ENCODE assay signal across 9 cellular contexts in the genomic region with DNA sequence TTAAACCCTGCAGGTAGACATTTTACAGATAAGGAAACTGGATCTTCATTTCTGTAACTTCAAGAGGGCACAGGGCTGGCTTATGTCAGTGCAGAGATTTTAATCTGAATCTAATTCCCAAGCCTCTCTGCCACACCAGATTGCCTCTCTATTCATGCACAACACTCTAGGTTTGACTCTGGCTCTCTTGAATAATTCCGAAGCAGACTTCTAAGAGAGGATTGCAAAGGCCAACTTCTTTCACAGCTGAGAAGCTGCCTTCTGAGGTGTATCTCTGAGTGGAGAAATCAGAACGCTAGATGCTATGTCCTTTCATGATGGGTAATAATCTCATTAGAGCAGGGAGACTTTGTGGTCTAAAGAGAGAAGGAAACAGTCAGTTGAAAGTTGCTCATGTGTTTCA. TPM values are rescaled to one million over a fixed set of nuclear protein-coding genes. Genes with fewer than 3 reads are reported as not detected.
DNase-seq lines count a peak whose midpoint lies in the region; ATAC-seq, FAIRE-seq and TF ChIP-seq lines count a peak whose summit lies in the region.
"Had no signal": no experiment of that assay in that cellular context is flagged by ENCODE, and none has a peak within 500 bp of the region (broad histone marks: within the 10 kb centered on the region; RNA-seq: fewer than 3 reads in every experiment).

No MANE protein-coding gene starts in this region.

- H3K4me3 Mint-ChIP-seq in Caco-2 (ENCODE audit: unreplicated experiment): no peak overlapping the region

- H3K9me3 ChIP-seq in Caco-2 (peaks cover 16% of the 10 kb centered on the region), GM12878 (replicated peaks; ENCODE audit: control insufficient read depth, insufficient read depth, low read length) (peaks cover 6% of the 10 kb centered on the region), right atrium auricular region (peaks cover 0 to under 1% of the 10 kb centered on the region in 2 donors)

- peaks cover 7% of the 10 kb centered on the region for H3K4me1 Mint-ChIP-seq in Caco-2 (ENCODE audit: low read depth, unreplicated experiment)

- H3K79me2 ChIP-seq in GM12878 (ENCODE audit: control insufficient read depth, insufficient read depth, low read length): peaks cover 79% of the 10 kb centered on the region

- H3K4me1 ChIP-seq in Caco-2: peaks cover 8% of the 10 kb centered on the region; the same call in 1 of the 2 replicates
- H3K4me1 ChIP-seq in GM12878 (ENCODE audit: control insufficient read depth, insufficient read depth, low read length): peaks cover 69% of the 10 kb centered on the region
- H3K4me1 ChIP-seq in right atrium auricular region: peaks cover 0 to 30% of the 10 kb centered on the region in 2 donors

- H3K36me3 Mint-ChIP-seq in Caco-2 (ENCODE audit: insufficient read depth, unreplicated experiment): no peaks in the 10 kb centered on the region

- DNase-seq in Caco-2 (no peak), GM12878 (ENCODE audit: low read depth, low spot score) (peak; percentile 86), right atrium auricular region (ENCODE audit: low spot score) (no peak), omental fat pad (ENCODE audit: low spot score) (no peak), COLO829 (ENCODE audit: low spot score) (no peak), NCI-H2029 (lab: John Stamatoyannopoulos, UW) (no peak)
- DNase-seq: head of caudate nucleus had no signal

- 0 out of 4 replicates have a peak, but pooled peaks of 1 of the 2 experiments have one; percentile 11 for TF ChIP-seq EP300 in GM12878 (IDR thresholded peaks at IDR 0.05; ENCODE audit: borderline replicate concordance in 1 of 2, control insufficient read depth in 1 of 2, low read depth in 2 of 2, low read length in 2 of 2)

- no peak for TF ChIP-seq RAD21 in GM12878 (IDR thresholded peaks at IDR 0.05; ENCODE audit: insufficient read depth, low read depth, low read length)

- no peak overlapping the region for H2AFZ ChIP-seq in GM12878 (ENCODE audit: control insufficient read depth, low read depth, low read length)

- BruUV-seq in Caco-2 (replicated peaks; lab: Mats Ljungman, UMichigan) (no TSS peak), GM12878 (replicated peaks; lab: Mats Ljungman, UMichigan) (no TSS peak)

- TF ChIP-seq POLR2A in GM12878 (IDR thresholded peaks at IDR 0.05; ENCODE audit: low read depth, low read length): no peak

- H3K27ac ChIP-seq in GM12878 (ENCODE audit: control insufficient read depth, insufficient read depth) (peak overlapping the region; percentile 83), right atrium auricular region (no peak overlapping the region)

- no peak for TF ChIP-seq CTCF in Caco-2 (IDR thresholded peaks at IDR 0.05; ENCODE audit: insufficient read depth in 1 of 2, low read depth in 1 of 2, low read length in 1 of 2, severe bottlenecking in 1 of 2, unreplicated experiment in 1 of 2)
- no peak for TF ChIP-seq CTCF in GM12878 (IDR thresholded peaks at IDR 0.05 in 2 of 3, conservative IDR thresholded peaks at IDR 0.05 in 1 of 3; ENCODE audit: control insufficient read depth in 2 of 3, extremely low read depth in 1 of 3, insufficient read depth in 1 of 3, low read depth in 3 of 3, low read length in 3 of 3)
- no peak for TF ChIP-seq CTCF in right atrium auricular region (IDR thresholded peaks at IDR 0.05)
- TF ChIP-seq CTCF in omental fat pad (IDR thresholded peaks at IDR 0.05): no peak

- H3K27me3 ChIP-seq in Caco-2 (replicated peaks; ENCODE audit: control insufficient read depth, insufficient read depth, low read length): no peaks in the 10 kb centered on the region
- H3K27me3 ChIP-seq in GM12878 (replicated peaks in 1 of 2; ENCODE audit: control insufficient read depth in 2 of 2, insufficient read depth in 2 of 2, low read length in 1 of 2): no peaks in the 10 kb centered on the region
- no peaks in the 10 kb centered on the region for H3K27me3 ChIP-seq in right atrium auricular region

- peaks cover 11% of the 10 kb centered on the region for H3K9me3 Mint-ChIP-seq in Caco-2 (ENCODE audit: unreplicated experiment)

- ATAC-seq in GM19455 (IDR thresholded peaks at IDR 0.05; ENCODE audit: unreplicated experiment): peak; percentile 65
- ATAC-seq in HG03175 (IDR thresholded peaks at IDR 0.05; ENCODE audit: unreplicated experiment): peak; percentile 51
- peak; percentile 77 for ATAC-seq in GM12878
- no peak for ATAC-seq in omental fat pad (ENCODE audit: low FRiP score)

- peak overlapping the region; percentile 72; the same call in 1 of the 2 replicates for H3K4me2 ChIP-seq in GM12878 (ENCODE audit: control insufficient read depth, insufficient read depth)

- CTCF ChIA-PET in Caco-2 (lab: Charles Lee): no interaction called here
- CTCF ChIA-PET in GM12878 (lab: Yijun Ruan, JAX): interaction anchor here (0.5 to 4.1 kb wide), 6 partner anchors 11 to 183 kb away, joined by 3 to 38 read pairs (median 10); no protein-coding TSS in a partner anchor

- 0% methylated on average over 2 of the region's 2 CpGs for WGBS in GM12878 (ENCODE audit: insufficient coverage, insufficient replicate concordance, low lambda C conversion rate, missing lambda C conversion rate)

- POLR2A ChIA-PET in Caco-2 (lab: Charles Lee) (no interaction called here), GM12878 (lab: Charles Lee) (interaction anchor here (1.0 kb wide), 1 partner anchor 17 kb away, joined by 3 read pairs; no protein-coding TSS in a partner anchor)

- peak overlapping the region; percentile 27 for H3K9ac ChIP-seq in GM12878 (ENCODE audit: control insufficient read depth, insufficient read depth, low read length)

- H3K4me3 ChIP-seq in Caco-2 (ENCODE audit: low read depth, low read length) (no peak overlapping the region), GM12878 (peak overlapping the region; percentile 19; the same call in 1 of the 2 replicates), right atrium auricular region (no peak overlapping the region)

- in situ Hi-C loops in GM12878 (cut with MboI): no loop called here

- H3K27ac Mint-ChIP-seq in Caco-2 (ENCODE audit: unreplicated experiment): peak overlapping the region; percentile 32

- H3K27me3 Mint-ChIP-seq in Caco-2 (ENCODE audit: insufficient read depth, unreplicated experiment): no peaks in the 10 kb centered on the region

- RAD21 ChIA-PET in GM12878 (lab: Charles Lee; ENCODE audit: unreplicated experiment): interaction anchor here (0.6 to 2.0 kb wide), 4 partner anchors 11 to 178 kb away, joined by 3 to 11 read pairs (median 4); a partner anchor contains a TSS

- H3K36me3 ChIP-seq in Caco-2 (ENCODE audit: control insufficient read depth, insufficient read depth, low read length) (no peaks in the 10 kb centered on the region), GM12878 (ENCODE audit: control insufficient read depth in 2 of 2, insufficient read depth in 2 of 2, low read length in 1 of 2) (peaks cover 0 to 3% of the 10 kb centered on the region in 2 experiments; a peak in 2 of 4 replicates), right atrium auricular region (no peaks in the 10 kb centered on the region)

- peak; percentile 18 for FAIRE-seq in GM12878 (lab: Jason Lieb, UNC)

- no peaks in the 10 kb centered on the region for H4K20me1 ChIP-seq in GM12878 (ENCODE audit: control insufficient read depth, insufficient read depth)

- intact Hi-C loops in Caco-2 (cut with micrococcal nuclease; ENCODE audit: unreplicated experiment) (no loop called here), GM12878 (cut with micrococcal nuclease; ENCODE audit: unreplicated experiment) (loop anchor here (1.0 to 10.0 kb wide), 5 partner anchors 14 to 279 kb away; no protein-coding TSS in a partner anchor)

- SMC1A ChIA-PET in GM12878 (lab: Charles Lee; ENCODE audit: uncharacterized antibody, unreplicated experiment): interaction anchor here (1.0 to 3.0 kb wide), 10 partner anchors 10 to 178 kb away, joined by 3 to 20 read pairs (median 8); no protein-coding TSS in a partner anchor

TF ChIP-seq in GM12878, 131 proteins besides CTCF, POLR2A, EP300 and RAD21 (continues in another document):
- TF ChIP-seq NBN (IDR thresholded peaks at IDR 0.05): no peak
- no peak; the same call in 1 of the 2 replicates for TF ChIP-seq PAX5 (IDR thresholded peaks at IDR 0.05; ENCODE audit: borderline replicate concordance, low read depth, low read length)
- TF ChIP-seq RFX5 (IDR thresholded peaks at IDR 0.05; ENCODE audit: low read depth, low read length): no peak
- TF ChIP-seq, protein P1, sequence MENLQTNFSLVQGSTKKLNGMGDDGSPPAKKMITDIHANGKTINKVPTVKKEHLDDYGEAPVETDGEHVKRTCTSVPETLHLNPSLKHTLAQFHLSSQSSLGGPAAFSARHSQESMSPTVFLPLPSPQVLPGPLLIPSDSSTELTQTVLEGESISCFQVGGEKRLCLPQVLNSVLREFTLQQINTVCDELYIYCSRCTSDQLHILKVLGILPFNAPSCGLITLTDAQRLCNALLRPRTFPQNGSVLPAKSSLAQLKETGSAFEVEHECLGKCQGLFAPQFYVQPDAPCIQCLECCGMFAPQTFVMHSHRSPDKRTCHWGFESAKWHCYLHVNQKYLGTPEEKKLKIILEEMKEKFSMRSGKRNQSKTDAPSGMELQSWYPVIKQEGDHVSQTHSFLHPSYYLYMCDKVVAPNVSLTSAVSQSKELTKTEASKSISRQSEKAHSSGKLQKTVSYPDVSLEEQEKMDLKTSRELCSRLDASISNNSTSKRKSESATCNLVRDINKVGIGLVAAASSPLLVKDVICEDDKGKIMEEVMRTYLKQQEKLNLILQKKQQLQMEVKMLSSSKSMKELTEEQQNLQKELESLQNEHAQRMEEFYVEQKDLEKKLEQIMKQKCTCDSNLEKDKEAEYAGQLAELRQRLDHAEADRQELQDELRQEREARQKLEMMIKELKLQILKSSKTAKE (IDR thresholded peaks at IDR 0.05; ENCODE audit: low read depth, poor library complexity, severe bottlenecking): no peak
- peak; percentile 54 for TF ChIP-seq MTA2 (IDR thresholded peaks at IDR 0.05; ENCODE audit: low read depth)

RNA-seq across cellular contexts. Expression of a gene that starts 20.1 kb away (rescaled TPM):
- total RNA-seq in Caco-2 (2022) (21.7 and 22.1 TPM in 2 replicates), GM12878 (2014; rRNA removed) (54.3 and 54.6 TPM in 2 replicates), GM12878 (2014; rRNA removed; fragmentation: Illumina TruSeq; extraction: Trizol) (53.7 and 54.0 TPM in 2 replicates), GM12878 (2021) (104 and 109 TPM in 2 replicates), right atrium auricular region (10 to 100 TPM; 56.9 to 91.0 TPM), omental fat pad (10 to 100 TPM; 28.3 to 52.3 (median 40.4) TPM)
- total RNA-seq in GM12878 (2013; cell fraction: nucleolus; rRNA removed): 135 and 137 TPM in 2 replicates
- polyA plus RNA-seq in GM12878 (2011; ENCODE audit: low read depth): 32.2 TPM
- polyA plus RNA-seq in GM12878 (2011; rRNA removed) (30.1 and 31.5 TPM in 2 replicates), GM12878 (2014; fragmentation: Illumina TruSeq; extraction: Trizol) (55.3 and 58.4 TPM in 2 replicates), GM12878 (2014; fragmentation: Nextera tagmentation; extraction: Ambion mirVana) (1 to 10 TPM; 9.1 to 9.8 TPM), GM12878 (2014; rRNA removed) (40.2 and 40.9 TPM in 2 replicates), GM12878 (2016; fragmentation: Nextera tagmentation; extraction: Ambion mirVana) (1 to 10 TPM; 4.9 to 6.3 TPM)
- 34.4 and 35.9 TPM in 2 replicates for polyA plus RNA-seq in GM12878 (2011; cell fraction: cytosol; rRNA removed)
- polyA plus RNA-seq in GM12878 (2011; cell fraction: nucleus; rRNA removed): 27.6 and 27.9 TPM in 2 replicates
- polyA plus RNA-seq in GM12878 (2012): 33.0 and 39.4 TPM in 2 replicates
- polyA minus RNA-seq in GM12878 (2011; rRNA and poly(A)+ RNA removed): 126 and 130 TPM in 2 replicates
- 31.1 and 35.7 TPM in 2 replicates for polyA minus RNA-seq in GM12878 (2011; cell fraction: cytosol; rRNA and poly(A)+ RNA removed)
- 117 and 129 TPM in 2 replicates for polyA minus RNA-seq in GM12878 (2011; cell fraction: nucleus; rRNA and poly(A)+ RNA removed)
